ENCODE assay signal across 9 cellular contexts in the genomic region with DNA sequence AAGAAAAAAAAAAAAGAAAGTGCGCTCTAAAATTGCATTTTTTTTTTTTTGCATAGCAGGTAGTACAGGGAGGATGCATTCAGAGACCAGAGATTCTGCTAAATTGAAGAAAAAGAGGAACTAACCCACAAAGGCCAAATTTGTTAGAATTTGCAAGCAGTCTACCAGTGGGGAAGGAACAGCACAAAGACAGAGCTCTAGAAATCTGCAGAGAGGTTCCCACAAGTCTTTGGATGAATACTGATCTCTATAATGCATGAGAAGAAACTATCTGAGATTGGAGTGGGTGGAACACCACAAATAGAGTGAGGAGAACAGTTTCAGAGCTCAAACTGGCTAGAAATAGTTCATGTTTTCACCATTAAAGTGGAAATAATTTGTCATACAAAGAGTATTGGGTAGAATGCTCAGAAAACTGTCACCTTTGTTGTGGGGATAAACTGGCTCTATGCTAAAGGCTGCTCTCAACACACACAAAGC.
DNase-seq lines count a peak whose midpoint lies in the region; ATAC-seq, FAIRE-seq and TF ChIP-seq lines count a peak whose summit lies in the region.
"Had no signal": no experiment of that assay in that cellular context is flagged by ENCODE, and none has a peak within 500 bp of the region (broad histone marks: within the 10 kb centered on the region; RNA-seq: fewer than 3 reads in every experiment).

No MANE protein-coding gene starts in this region.

- no peaks in the 10 kb centered on the region for H3K23me2 ChIP-seq in H1 (ENCODE audit: low read depth, low read length)

- no peaks in the 10 kb centered on the region for H3K4me1 Mint-ChIP-seq in T-helper 17 cell

- peak overlapping the region; percentile 77 for H2AFZ ChIP-seq in H1 (ENCODE audit: low read length)
- H2AFZ ChIP-seq: parathyroid adenoma had no signal

- H4K5ac ChIP-seq in H1 (ENCODE audit: insufficient read length, low read depth, low read length) = no peak overlapping the region

- no peak overlapping the region for H2BK15ac ChIP-seq in H1 (ENCODE audit: low read length)

- no peak overlapping the region for H3K9ac ChIP-seq in H1 (replicated peaks in 1 of 4; ENCODE audit: extremely low read depth in 1 of 4, low read depth in 3 of 4, low read length in 3 of 4)
- H3K9ac ChIP-seq: parathyroid adenoma had no signal

- H3K4me2 ChIP-seq in H1 (ENCODE audit: insufficient read depth in 1 of 2, low read depth in 2 of 2, low read length in 2 of 2) = no peak overlapping the region

- no peak overlapping the region for H3K56ac ChIP-seq in H1 (replicated peaks; ENCODE audit: insufficient read length, low read depth, low read length)

- H3K36me3 ChIP-seq in H1 (ENCODE audit: control insufficient read depth in 2 of 4, insufficient read depth in 4 of 4, low read length in 3 of 4) (no peaks in the 10 kb centered on the region), small intestine (ENCODE audit: control insufficient read depth in 2 of 2, insufficient read depth in 2 of 2, low read length in 2 of 2) (no peaks in the 10 kb centered on the region), MG63 (no peaks in the 10 kb centered on the region)

- TF ChIP-seq EP300 in H1 (IDR thresholded peaks at IDR 0.05; ENCODE audit: borderline replicate concordance in 1 of 2, low read depth in 2 of 2, low read length in 2 of 2) = no peak

- no peak overlapping the region for H2BK12ac ChIP-seq in H1 (ENCODE audit: low read depth, low read length)

- H3K27me3 ChIP-seq in H1 (replicated peaks in 1 of 4; ENCODE audit: control insufficient read depth in 3 of 4, extremely low read depth in 1 of 4, insufficient read depth in 3 of 4, low read length in 3 of 4) (no peaks in the 10 kb centered on the region), small intestine (ENCODE audit: control insufficient read depth in 2 of 2, insufficient read depth in 2 of 2, low read length in 2 of 2) (no peaks in the 10 kb centered on the region), MG63 (no peaks in the 10 kb centered on the region)

- no peaks in the 10 kb centered on the region for H4K20me1 ChIP-seq in H1 (replicated peaks in 1 of 2; ENCODE audit: control insufficient read depth in 1 of 2, insufficient read depth in 2 of 2, low read length in 2 of 2)

- no peaks in the 10 kb centered on the region for H3K9me3 ChIP-seq in H1 (ENCODE audit: insufficient read depth in 2 of 2, low read depth in 1 of 2, low read length in 1 of 2)
- no peaks in the 10 kb centered on the region for H3K9me3 ChIP-seq in small intestine (ENCODE audit: control insufficient read depth, low read depth)
- H3K9me3 ChIP-seq in T-helper 17 cell (ENCODE audit: control insufficient read depth, low read length, poor library complexity, severe bottlenecking) = no peaks in the 10 kb centered on the region
- no peaks in the 10 kb centered on the region for H3K9me3 ChIP-seq in MG63

- H3K18ac ChIP-seq in H1 (ENCODE audit: extremely low read depth, low read length) = no peak overlapping the region

- no peak overlapping the region for H4K91ac ChIP-seq in H1 (replicated peaks; ENCODE audit: insufficient read length, low read length)

- no peaks in the 10 kb centered on the region for H3K79me1 ChIP-seq in H1 (ENCODE audit: low read depth, low read length)

- H3K4me3 Mint-ChIP-seq in T-helper 17 cell = no peak overlapping the region

- H3K4me3 ChIP-seq in H1 (ENCODE audit: extremely low read depth in 1 of 4, insufficient read depth in 2 of 4, low read depth in 3 of 4, low read length in 4 of 4) (no peak overlapping the region), small intestine (ENCODE audit: low read depth in 1 of 2, low read length in 2 of 2) (no peak overlapping the region), MG63 (no peak overlapping the region)

- no peak overlapping the region for H3K27ac ChIP-seq in H1 (ENCODE audit: low read depth, low read length)
- H3K27ac ChIP-seq in small intestine (ENCODE audit: low read depth in 1 of 2, low read length in 1 of 2) = no peak overlapping the region
- H3K27ac ChIP-seq: parathyroid adenoma had no signal

- DNase-seq in H1 (ENCODE audit: low read depth in 1 of 2, low spot score in 2 of 2) = no peak
- DNase-seq in small intestine = no peak
- DNase-seq in T-helper 17 cell = no peak
- DNase-seq in NCI-H2029 treated with DMSO at 0.1 percent for 48 hours (lab: John Stamatoyannopoulos, UW) = no peak
- DNase-seq in MG63 = no peak

- 100% methylated on average over 1 of the region's 1 CpG; no CpG with 5 or more reads in 1 of the 2 experiments for WGBS in H1 (ENCODE audit: extremely low coverage in 1 of 2, insufficient coverage in 1 of 2, insufficient read length in 1 of 2, insufficient replicate concordance in 2 of 2, low coverage in 1 of 2, low lambda C conversion rate in 2 of 2, missing lambda C conversion rate in 1 of 2), 2 experiments
- 75 to 83% (median 82%) methylated on average over 1 of the region's 1 CpG for WGBS in small intestine, 3 donors

- H3K79me2 ChIP-seq in H1 (ENCODE audit: control insufficient read depth in 1 of 2, insufficient read depth in 2 of 2, low read length in 2 of 2) = no peaks in the 10 kb centered on the region
- H3K79me2 ChIP-seq: parathyroid adenoma had no signal

- TF ChIP-seq CTCF in H1 (IDR thresholded peaks at IDR 0.05; ENCODE audit: control extremely low read depth in 1 of 3, insufficient read depth in 1 of 3, low read depth in 1 of 3, low read length in 3 of 3) = no peak

- no peak for TF ChIP-seq RAD21 in H1 (IDR thresholded peaks at IDR 0.05 in 1 of 2, conservative IDR thresholded peaks at IDR 0.05 in 1 of 2; ENCODE audit: low read depth in 2 of 2, low read length in 2 of 2)

- peaks cover 8% of the 10 kb centered on the region for H3K27me3 Mint-ChIP-seq in T-helper 17 cell

- no peak overlapping the region for H4K8ac ChIP-seq in H1 (ENCODE audit: extremely low read depth, insufficient read depth, low read length)

- H3K36me3 Mint-ChIP-seq in T-helper 17 cell (ENCODE audit: low read depth) = no peaks in the 10 kb centered on the region

- H3K27ac Mint-ChIP-seq in T-helper 17 cell = no peak overlapping the region

- ATAC-seq in GM18870 (IDR thresholded peaks at IDR 0.05; ENCODE audit: unreplicated experiment) (peak; percentile 94), GM21576 (IDR thresholded peaks at IDR 0.05; ENCODE audit: unreplicated experiment) (peak; percentile 87), HG03457 (IDR thresholded peaks at IDR 0.05; ENCODE audit: unreplicated experiment) (peak; percentile 94), T-helper 17 cell (no peak)

- FAIRE-seq in H1 (lab: Jason Lieb, UNC) = no peak
- no peak for FAIRE-seq in small intestine (lab: Jason Lieb, UNC)

- no peak overlapping the region for H3K4ac ChIP-seq in H1 (replicated peaks; ENCODE audit: insufficient read length, low read depth, low read length)

- CTCF ChIA-PET in H1 (lab: Charles Lee; ENCODE audit: partially characterized antibody) = no interaction called here

- no peak overlapping the region for H2AK5ac ChIP-seq in H1 (ENCODE audit: low read depth, low read length)

- H3K23ac ChIP-seq in H1 (ENCODE audit: insufficient read length) = no peak overlapping the region

- H2BK5ac ChIP-seq in H1 (ENCODE audit: low read depth, low read length) = no peak overlapping the region

- POLR2A ChIA-PET in H1 (lab: Charles Lee; ENCODE audit: partially characterized antibody) = no interaction called here

- no peak overlapping the region for H2BK120ac ChIP-seq in H1 (replicated peaks; ENCODE audit: low read depth, low read length)

- TF ChIP-seq POLR2A in H1 (IDR thresholded peaks at IDR 0.05; ENCODE audit: control extremely low read depth in 1 of 2, low read depth in 2 of 2, low read length in 2 of 2) = no peak

- no peak overlapping the region for H3K14ac ChIP-seq in H1 (ENCODE audit: insufficient read length)

- H3K4me1 ChIP-seq in H1 (replicated peaks in 1 of 4; ENCODE audit: control insufficient read depth in 3 of 4, insufficient read depth in 4 of 4, low read length in 3 of 4) (peaks cover 0 to 8% (median 1%) of the 10 kb centered on the region in 4 experiments; a peak in 3 of 7 replicates), small intestine (ENCODE audit: control insufficient read depth in 2 of 2, insufficient read depth in 1 of 2, low read depth in 1 of 2, low read length in 1 of 2) (no peaks in the 10 kb centered on the region)
- H3K4me1 ChIP-seq: parathyroid adenoma had no signal

- H2BK20ac ChIP-seq in H1 (ENCODE audit: low read length) = no peak overlapping the region

TF ChIP-seq in H1, 55 proteins besides CTCF, POLR2A, EP300 and RAD21 (continues in another document):
- no peak for TF ChIP-seq CEBPB (IDR thresholded peaks at IDR 0.05; ENCODE audit: low read depth, low read length)
